8 cellular contexts compared by ENCODE assay signal in the genomic region with DNA sequence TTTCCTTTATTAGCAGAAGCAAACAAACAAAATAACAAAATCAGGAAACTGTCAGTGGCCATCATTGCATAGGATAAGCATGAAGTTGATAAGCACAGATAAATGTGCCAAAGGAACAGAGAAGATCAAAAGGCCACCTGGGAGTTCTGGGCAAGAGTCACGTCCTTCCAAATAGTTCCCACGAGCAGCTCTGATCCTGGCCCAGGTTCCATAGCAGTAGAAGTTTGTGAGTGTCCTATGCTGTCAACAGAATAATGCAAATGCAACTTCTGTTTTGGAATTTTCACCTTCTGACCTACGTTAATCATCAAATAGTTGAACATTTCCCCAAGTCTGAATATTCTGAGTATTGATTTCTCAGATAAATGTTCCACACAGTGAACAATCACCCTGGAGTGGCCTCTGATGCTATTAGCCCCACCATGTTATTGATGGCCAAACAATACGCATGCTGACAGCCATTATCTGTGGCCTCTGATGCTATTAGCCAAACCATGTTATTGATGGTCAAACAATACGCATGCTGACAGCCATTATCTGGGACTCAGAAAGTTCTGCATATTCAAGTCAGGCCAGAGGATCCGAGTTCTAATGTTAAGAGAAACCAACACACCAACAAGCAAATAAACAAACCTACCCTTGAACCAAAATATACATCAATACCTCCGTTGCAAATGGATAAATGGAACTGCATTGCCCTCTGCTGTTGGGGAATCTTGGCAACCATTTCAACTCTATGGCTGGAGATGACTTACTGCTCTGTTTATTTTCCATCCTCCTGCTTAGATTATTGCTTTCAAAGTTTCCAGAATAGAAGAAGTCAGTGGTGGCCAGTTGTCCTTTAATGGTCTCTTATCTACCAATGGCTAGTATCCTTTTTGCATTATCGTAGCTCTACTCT.
DNase-seq lines count a peak whose midpoint lies in the region; ATAC-seq and TF ChIP-seq lines count a peak whose summit lies in the region.

No MANE protein-coding gene starts in this region.

- no peaks in the 10 kb centered on the region for H3K4me1 ChIP-seq in CD4-positive, CD25-positive, alpha-beta regulatory T cell (ENCODE audit: control insufficient read depth, insufficient read depth, low read length, poor library complexity, severe bottlenecking)

- intact Hi-C loops in left colon (cut with DNase I, micrococcal nuclease) = no loop called here
- intact Hi-C loops in lower leg skin (cut with DNase I; ENCODE audit: low total_unique reads) = no loop called here

- TF ChIP-seq CTCF in HFF-Myc (IDR thresholded peaks at IDR 0.05; ENCODE audit: low read depth, low read length, missing control alignments) (peak; percentile 35), VCaP (conservative IDR thresholded peaks at IDR 0.05) (peak; percentile 24; the same call in 1 of the 2 replicates), lower leg skin (IDR thresholded peaks at IDR 0.05) (no peak)

- H3K36me3 ChIP-seq in CD4-positive, CD25-positive, alpha-beta regulatory T cell (ENCODE audit: control insufficient read depth, insufficient read depth, low read length) = no peaks in the 10 kb centered on the region

- no peak for TF ChIP-seq POLR2A in lower leg skin (IDR thresholded peaks at IDR 0.05)

- H3K4me1 Mint-ChIP-seq in CD4-positive, CD25-positive, alpha-beta regulatory T cell = peaks cover 0 to 12% (median 0%) of the 10 kb centered on the region in 4 donors

- no peak overlapping the region for H3K4me3 Mint-ChIP-seq in CD4-positive, CD25-positive, alpha-beta regulatory T cell

- H3K27me3 Mint-ChIP-seq in CD4-positive, CD25-positive, alpha-beta regulatory T cell = peaks cover 5% of the 10 kb centered on the region

- H3K9me3 Mint-ChIP-seq in CD4-positive, CD25-positive, alpha-beta regulatory T cell = peaks cover 0 to 4% (median 0%) of the 10 kb centered on the region in 7 donors

- H3K4me3 ChIP-seq in CD4-positive, CD25-positive, alpha-beta regulatory T cell (ENCODE audit: low read depth, low read length) = no peak overlapping the region
- H3K4me3 ChIP-seq in HFF-Myc (replicated peaks; ENCODE audit: low read depth, low read length) = no peak overlapping the region
- no peak overlapping the region for H3K4me3 ChIP-seq in lower leg skin (ENCODE audit: low read depth, poor library complexity, severe bottlenecking)

- no peak for ATAC-seq in CD4-positive, CD25-positive, alpha-beta regulatory T cell (ENCODE audit: low read depth in 2 of 2)
- ATAC-seq in left colon (peak; percentile 68), GM18907 (IDR thresholded peaks at IDR 0.05; ENCODE audit: unreplicated experiment) (no peak)

- DNase-seq in CD4-positive, CD25-positive, alpha-beta regulatory T cell = peak; percentile 5 to 42 (median 29)
- DNase-seq in HFF-Myc (ENCODE audit: extremely low read depth, low read depth) (peak; percentile 21), left colon (peak in 1 of 2 donors; percentile 7), D341Med (ENCODE audit: low spot score) (no peak), NCI-H1105 (lab: John Stamatoyannopoulos, UW) (no peak), lower leg skin (ENCODE audit: low spot score in 2 of 2) (no peak)

- H3K9me3 ChIP-seq in CD4-positive, CD25-positive, alpha-beta regulatory T cell (ENCODE audit: control insufficient read depth in 2 of 2, low read length in 2 of 2) = no peaks in the 10 kb centered on the region

- 67 to 72% methylated on average over 8 of the region's 8 CpGs for WGBS in lower leg skin, 2 donors

- no peaks in the 10 kb centered on the region for H3K27me3 ChIP-seq in CD4-positive, CD25-positive, alpha-beta regulatory T cell (ENCODE audit: control insufficient read depth, insufficient read depth, low read length)

- H3K27ac ChIP-seq in CD4-positive, CD25-positive, alpha-beta regulatory T cell (ENCODE audit: insufficient read depth, low read length, poor library complexity, severe bottlenecking) = no peak overlapping the region
- H3K27ac ChIP-seq in VCaP = no peak overlapping the region

- no peaks in the 10 kb centered on the region for H3K36me3 Mint-ChIP-seq in CD4-positive, CD25-positive, alpha-beta regulatory T cell

- H3K27ac Mint-ChIP-seq in CD4-positive, CD25-positive, alpha-beta regulatory T cell = no peak overlapping the region

Comparison
In these comparisons a context has a peak if more than half of its experiments do, and no peak if none do; other contexts are left out.
1. DNase-seq: peak in CD4-positive, CD25-positive, alpha-beta regulatory T cell (3 of 3) and HFF-Myc (single experiment); none in D341Med (single experiment), NCI-H1105 (single experiment) and lower leg skin (0 of 2).
2. CTCF ChIP-seq: peak in HFF-Myc (single experiment) and VCaP (single experiment); none in lower leg skin (0 of 3).